In genomic region chr2:222043897-222044296, GRCh38 we compare ENCODE assay signal across 27 cellular contexts.
"Had no signal": no experiment of that assay in that cellular context is flagged by ENCODE, and none has a peak within 500 bp of the region (broad histone marks: within the 10 kb centered on the region; RNA-seq: fewer than 3 reads in every experiment).

No MANE protein-coding gene starts in this region.

- H3K4me1 Mint-ChIP-seq: memory B cell; natural killer cell; nephron progenitor cell; stimulated activated memory B cell treated with anti-CD40 and anti-IgM and Interleukin-4, amounts not matched to agents 10 μg/mL and 1 μg/mL and 100 μg/mL, for 72 hours; stimulated activated naive CD8-positive, alpha-beta T cell treated with anti-CD3 and anti-CD28 coated beads, Interleukin-15, amount 100 ng/mL, for 72 hours had no signal

- H3K9ac ChIP-seq: neural progenitor cell, parathyroid adenoma had no signal

- H3K9me3 ChIP-seq: heart right ventricle, left ventricle myocardium inferior, neutrophil, right atrium auricular region, right lobe of liver, testis, thyroid gland, transverse colon, uterus had no signal

- H3K27me3 ChIP-seq: right atrium auricular region, right lobe of liver, testis, thyroid gland, transverse colon had no signal

- H3K36me3 ChIP-seq: heart right ventricle, left ventricle myocardium inferior, neural progenitor cell, neutrophil, right atrium auricular region, right lobe of liver, thyroid gland, transverse colon, uterus had no signal

- H3K4me3 ChIP-seq: heart right ventricle, hepatocyte, left ventricle myocardium inferior, neural progenitor cell, right atrium auricular region, right lobe of liver, smooth muscle cell, testis, thyroid gland, transverse colon, uterus had no signal

- H3K36me3 Mint-ChIP-seq: memory B cell; natural killer cell; neural progenitor cell; stimulated activated memory B cell treated with anti-CD40 and anti-IgM and Interleukin-4, amounts not matched to agents 10 μg/mL and 1 μg/mL and 100 μg/mL, for 72 hours had no signal

- H3K27me3 Mint-ChIP-seq: stimulated activated memory B cell treated with anti-CD40 and anti-IgM and Interleukin-4, amounts not matched to agents 10 μg/mL and 1 μg/mL and 100 μg/mL, for 72 hours; stimulated activated naive CD8-positive, alpha-beta T cell treated with anti-CD3 and anti-CD28 coated beads, Interleukin-15, amount 100 ng/mL, for 72 hours had no signal

- ATAC-seq: heart right ventricle; left cardiac atrium; natural killer cell; right lobe of liver; stimulated activated memory B cell treated with anti-CD40 and anti-IgM and Interleukin-4, amounts not matched to agents 10 μg/mL and 1 μg/mL and 100 μg/mL, for 72 hours; stimulated activated naive CD8-positive, alpha-beta T cell treated with anti-CD3 and anti-CD28 coated beads, Interleukin-15, amount 100 ng/mL, for 72 hours had no signal

- H3K9me3 Mint-ChIP-seq: memory B cell; natural killer cell; nephron progenitor cell; neural progenitor cell; stimulated activated memory B cell treated with anti-CD40 and anti-IgM and Interleukin-4, amounts not matched to agents 10 μg/mL and 1 μg/mL and 100 μg/mL, for 72 hours; stimulated activated naive CD8-positive, alpha-beta T cell treated with anti-CD3 and anti-CD28 coated beads, Interleukin-15, amount 100 ng/mL, for 72 hours had no signal

- H2AFZ ChIP-seq: hepatocyte, neural progenitor cell, parathyroid adenoma had no signal

- H3K79me2 ChIP-seq: hepatocyte, parathyroid adenoma had no signal

- DNase-seq: heart right ventricle; kidney glomerular epithelial cell; left cardiac atrium; left ventricle myocardium inferior; natural killer cell; nephron progenitor cell; occipital lobe; right lobe of liver; stimulated activated CD4-positive, alpha-beta T cell treated with anti-CD3 and anti-CD28 coated beads, Interleukin-1b, Interleukin-23, amount 100 ng/mL, for 48 hours; stimulated activated CD4-positive, alpha-beta T cell treated with anti-CD3 and anti-CD28 coated beads, Interleukin-2, amount 100 ng/mL, for 48 hours; stimulated activated CD4-positive, alpha-beta T cell treated with anti-CD3 and anti-CD28 coated beads, Interleukin-4, amount 100 ng/mL, for 4 hours; stimulated activated CD8-positive, alpha-beta memory T cell treated with anti-CD3 and anti-CD28 coated beads, Interleukin-4, amount 100 ng/mL, for 48 hours; stimulated activated naive CD4-positive, alpha-beta T cell treated with Interleukin-2 at 50 U/mL for 16 hours; stimulated activated naive CD8-positive, alpha-beta T cell treated with anti-CD3 and anti-CD28 coated beads, Interleukin-15, amount 100 ng/mL, for 72 hours; substantia nigra; testis; thyroid gland; transverse colon; uterus had no signal

- H3K4me1 ChIP-seq: heart right ventricle, left ventricle myocardium inferior, parathyroid adenoma, right atrium auricular region, right lobe of liver, testis, thyroid gland, transverse colon, uterus had no signal

- H3K27ac ChIP-seq: heart right ventricle, hepatocyte, left ventricle myocardium inferior, neural progenitor cell, neutrophil, parathyroid adenoma, right atrium auricular region, right lobe of liver, testis, thyroid gland, transverse colon, uterus had no signal

- H3K4me2 ChIP-seq: hepatocyte, neural progenitor cell, smooth muscle cell had no signal

- H3K4me3 Mint-ChIP-seq: memory B cell; natural killer cell; nephron progenitor cell; neural progenitor cell; stimulated activated memory B cell treated with anti-CD40 and anti-IgM and Interleukin-4, amounts not matched to agents 10 μg/mL and 1 μg/mL and 100 μg/mL, for 72 hours; stimulated activated naive CD8-positive, alpha-beta T cell treated with anti-CD3 and anti-CD28 coated beads, Interleukin-15, amount 100 ng/mL, for 72 hours had no signal

- H3K27ac Mint-ChIP-seq: memory B cell; natural killer cell; nephron progenitor cell; neural progenitor cell; stimulated activated memory B cell treated with anti-CD40 and anti-IgM and Interleukin-4, amounts not matched to agents 10 μg/mL and 1 μg/mL and 100 μg/mL, for 72 hours; stimulated activated naive CD8-positive, alpha-beta T cell treated with anti-CD3 and anti-CD28 coated beads, Interleukin-15, amount 100 ng/mL, for 72 hours had no signal
